In genomic region chr17:81229666-81229920, GRCh38 we compare ENCODE assay signal across 23 cellular contexts.
"Had no signal": no experiment of that assay in that cellular context is flagged by ENCODE, and none has a peak within 500 bp of the region (broad histone marks: within the 10 kb centered on the region; RNA-seq: fewer than 3 reads in every experiment).

No MANE protein-coding gene starts in this region.

- H3K27ac ChIP-seq: esophagus squamous epithelium, gastroesophageal sphincter, left lung, lower lobe of right lung, parathyroid adenoma, psoas muscle, suprapubic skin, thyroid gland had no signal

- H3K27me3 Mint-ChIP-seq: effector memory CD8-positive, alpha-beta T cell; naive B cell; type B pancreatic cell had no signal

- H3K4me3 ChIP-seq: esophagus squamous epithelium, gastroesophageal sphincter, left lung, lower lobe of right lung, psoas muscle, spleen, suprapubic skin, thyroid gland had no signal

- H3K9me3 ChIP-seq: esophagus squamous epithelium, lower lobe of right lung, psoas muscle, spleen, suprapubic skin, thyroid gland had no signal

- H3K4me3 Mint-ChIP-seq: effector memory CD8-positive, alpha-beta T cell; immature natural killer cell; nephron; type B pancreatic cell had no signal

- H3K9me3 Mint-ChIP-seq: effector memory CD8-positive, alpha-beta T cell; immature natural killer cell; naive B cell; nephron; type B pancreatic cell had no signal

- H3K4me1 Mint-ChIP-seq: nephron had no signal

- DNase-seq: effector memory CD8-positive, alpha-beta T cell; esophagus squamous epithelium; foreskin fibroblast; immature natural killer cell; lower lobe of right lung; mesenchymal stem cell; midbrain; naive B cell; psoas muscle; retina; spleen; stimulated activated CD4-positive, alpha-beta T cell treated with anti-CD3 and anti-CD28 coated beads, Interleukin-15, amount 100 ng/mL, for 24 hours; stimulated activated CD4-positive, alpha-beta T cell treated with anti-CD3 and anti-CD28 coated beads, Interleukin-1b, Interleukin-23, amount 100 ng/mL, for 48 hours; stimulated activated CD4-positive, alpha-beta T cell treated with anti-CD3 and anti-CD28 coated beads, Interleukin-4, amount 100 ng/mL, for 24 hours; stimulated activated naive CD4-positive, alpha-beta T cell treated with Interleukin-2 at 50 U/mL for 16 hours; thyroid gland had no signal

- ATAC-seq: effector memory CD8-positive, alpha-beta T cell; gastroesophageal sphincter; left lung; lower lobe of right lung; psoas muscle; sciatic nerve had no signal

- H2AFZ ChIP-seq: parathyroid adenoma had no signal

- H3K9ac ChIP-seq: parathyroid adenoma had no signal

- H3K27ac Mint-ChIP-seq: effector memory CD8-positive, alpha-beta T cell; immature natural killer cell; nephron; type B pancreatic cell had no signal

- H3K4me1 ChIP-seq: gastroesophageal sphincter, parathyroid adenoma, psoas muscle, suprapubic skin, thyroid gland had no signal

- H3K27me3 ChIP-seq: esophagus squamous epithelium, gastroesophageal sphincter, left lung, spleen, suprapubic skin, thyroid gland had no signal
